In the genomic region with DNA sequence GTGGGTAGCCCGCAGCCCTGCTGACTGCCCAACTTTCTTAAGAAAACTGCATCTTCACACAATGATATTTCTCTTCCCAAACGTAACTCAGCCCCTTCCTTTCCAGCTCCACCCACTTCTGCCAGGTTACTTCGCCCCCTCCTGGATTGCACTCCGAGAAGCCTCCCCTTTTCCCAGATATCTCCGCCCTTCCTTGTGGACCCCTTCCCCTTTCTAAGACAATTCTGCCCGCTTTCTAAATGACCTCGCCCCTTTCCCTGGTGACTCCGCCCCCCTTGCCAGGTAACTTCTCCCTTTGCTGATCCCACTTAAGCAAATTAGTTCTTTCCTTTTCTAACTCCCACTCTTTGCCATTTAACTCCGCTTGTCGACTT, we compare ENCODE assay signal across 8 cellular contexts. TPM values are rescaled to one million over a fixed set of nuclear protein-coding genes. Genes with fewer than 3 reads are reported as not detected.
DNase-seq lines count a peak whose midpoint lies in the region; ATAC-seq, FAIRE-seq and TF ChIP-seq lines count a peak whose summit lies in the region.

No MANE protein-coding gene starts in this region.

- H3K4me3 ChIP-seq in A549: peak overlapping the region; percentile 64
- peak overlapping the region; percentile 69 for H3K4me3 ChIP-seq in WI38 (ENCODE audit: low read depth, low read length)
- peak overlapping the region; percentile 81 for H3K4me3 ChIP-seq in iPS-11a (ENCODE audit: low read depth, low read length)

- CTCF ChIA-PET in A549 (lab: Yijun Ruan, JAX): interaction anchor here (1.0 to 5.0 kb wide), 14 partner anchors 10 to 322 kb away, joined by 3 to 46 read pairs (median 4); a partner anchor contains a TSS

- H3K4me3 Mint-ChIP-seq in stimulated activated effector memory CD8-positive, alpha-beta T cell treated with anti-CD3 and anti-CD28 coated beads, Interleukin-12 subunit alpha, Interleukin-12 subunit beta, amount 100 ng/mL, for 72 hours: peak overlapping the region; percentile 85

- peaks cover 12% of the 10 kb centered on the region for H3K36me3 Mint-ChIP-seq in stimulated activated effector memory CD8-positive, alpha-beta T cell treated with anti-CD3 and anti-CD28 coated beads, Interleukin-12 subunit alpha, Interleukin-12 subunit beta, amount 100 ng/mL, for 72 hours

- no peak for TF ChIP-seq EP300 in A549 (IDR thresholded peaks at IDR 0.05)

- POLR2A ChIA-PET in A549 (lab: Yijun Ruan, JAX): interaction anchor here (0.5 to 2.7 kb wide), 32 partner anchors 11 to 850 kb away, joined by 3 to 59 read pairs (median 4); a partner anchor contains a TSS

- peak overlapping the region; percentile 92 for H3K4me2 ChIP-seq in A549

- under 1% methylated on average over 10 of the region's 10 CpGs for WGBS in A549 (ENCODE audit: missing lambda C conversion rate)

- peak overlapping the region; percentile 30 for H3K27ac Mint-ChIP-seq in stimulated activated effector memory CD8-positive, alpha-beta T cell treated with anti-CD3 and anti-CD28 coated beads, Interleukin-12 subunit alpha, Interleukin-12 subunit beta, amount 100 ng/mL, for 72 hours

- TF ChIP-seq POLR2A in A549 (IDR thresholded peaks at IDR 0.05; ENCODE audit: low read length): no peak

- no peaks in the 10 kb centered on the region for H3K9me3 ChIP-seq in A549

- ATAC-seq in A549: peak; percentile 32 to 41
- ATAC-seq in GM19023 (IDR thresholded peaks at IDR 0.05; ENCODE audit: unreplicated experiment): peak; percentile 1
- peak; percentile 3 for ATAC-seq in stimulated activated effector memory CD8-positive, alpha-beta T cell treated with anti-CD3 and anti-CD28 coated beads, Interleukin-12 subunit alpha, Interleukin-12 subunit beta, amount 100 ng/mL, for 72 hours
- no peak for ATAC-seq in HG03442 (IDR thresholded peaks at IDR 0.05; ENCODE audit: unreplicated experiment)

- TF ChIP-seq CTCF in A549 (IDR thresholded peaks at IDR 0.05) (no peak), WI38 (IDR thresholded peaks at IDR 0.05; ENCODE audit: low read depth, low read length) (no peak)

- H3K9me3 Mint-ChIP-seq in stimulated activated effector memory CD8-positive, alpha-beta T cell treated with anti-CD3 and anti-CD28 coated beads, Interleukin-12 subunit alpha, Interleukin-12 subunit beta, amount 100 ng/mL, for 72 hours: no peaks in the 10 kb centered on the region

- DNase-seq in A549 (ENCODE audit: low read depth in 1 of 2, low spot score in 1 of 2): peak in 1 of 2 experiments; percentile 55
- no peak for DNase-seq in stimulated activated effector memory CD8-positive, alpha-beta T cell treated with anti-CD3 and anti-CD28 coated beads, Interleukin-12 subunit alpha, Interleukin-12 subunit beta, amount 100 ng/mL, for 72 hours (ENCODE audit: low spot score in 2 of 2)
- DNase-seq in NCI-H774 (lab: John Stamatoyannopoulos, UW): no peak
- no peak for DNase-seq in posterior cingulate gyrus

- intact Hi-C loops in posterior cingulate gyrus (cut with DNase I): loop anchor here (2.0 kb wide), 2 partner anchors 28 to 56 kb away; a partner anchor contains a TSS

- FAIRE-seq in A549 (lab: Jason Lieb, UNC): no peak

- H3K27ac ChIP-seq in A549: peak overlapping the region; percentile 84 to 90

- no peak for TF ChIP-seq RAD21 in A549 (conservative IDR thresholded peaks at IDR 0.05 in 1 of 2, IDR thresholded peaks at IDR 0.05 in 1 of 2)

- peaks cover 31% of the 10 kb centered on the region for H3K4me1 Mint-ChIP-seq in stimulated activated effector memory CD8-positive, alpha-beta T cell treated with anti-CD3 and anti-CD28 coated beads, Interleukin-12 subunit alpha, Interleukin-12 subunit beta, amount 100 ng/mL, for 72 hours

- H3K4me1 ChIP-seq in A549: peaks cover 32% of the 10 kb centered on the region

TF ChIP-seq in A549, 52 proteins besides CTCF, POLR2A, EP300 and RAD21:
- TF ChIP-seq TFCP2L1 (CRISPR knock-in tag; IDR thresholded peaks at IDR 0.05): 0 out of 2 replicates have a peak, but pooled peaks have one; percentile 24
- TF ChIP-seq, protein P1, sequence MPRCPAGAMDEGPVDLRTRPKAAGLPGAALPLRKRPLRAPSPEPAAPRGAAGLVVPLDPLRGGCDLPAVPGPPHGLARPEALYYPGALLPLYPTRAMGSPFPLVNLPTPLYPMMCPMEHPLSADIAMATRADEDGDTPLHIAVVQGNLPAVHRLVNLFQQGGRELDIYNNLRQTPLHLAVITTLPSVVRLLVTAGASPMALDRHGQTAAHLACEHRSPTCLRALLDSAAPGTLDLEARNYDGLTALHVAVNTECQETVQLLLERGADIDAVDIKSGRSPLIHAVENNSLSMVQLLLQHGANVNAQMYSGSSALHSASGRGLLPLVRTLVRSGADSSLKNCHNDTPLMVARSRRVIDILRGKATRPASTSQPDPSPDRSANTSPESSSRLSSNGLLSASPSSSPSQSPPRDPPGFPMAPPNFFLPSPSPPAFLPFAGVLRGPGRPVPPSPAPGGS (IDR thresholded peaks at IDR 0.05): no peak; the same call in 2 of the 3 replicates
- TF ChIP-seq FOSB (CRISPR knock-in tag; IDR thresholded peaks at IDR 0.05): no peak

RNA-seq across cellular contexts. Expression of a gene that starts 2.6 kb away (rescaled TPM):
- polyA plus RNA-seq in A549 (2011; rRNA removed) (8.6 and 9.2 TPM in 2 replicates), A549 (2017; fragmentation: RNase III; extraction: RNeasy Plus Mini Kit Qiagen cat#74134 plus additional on column Dnase treatment) (5.7 to 6.8 TPM (median 6.7 TPM) in 3 replicates)
- polyA plus RNA-seq in A549 (2012; cell fraction: cytosol; rRNA removed): 7.0 and 9.4 TPM in 2 replicates
- 11.1 and 11.7 TPM in 2 replicates for polyA plus RNA-seq in A549 (2012; cell fraction: nucleus; rRNA removed)
- polyA minus RNA-seq in A549 (2011; rRNA and poly(A)+ RNA removed): 1.1 and 2.0 TPM in 2 replicates

RNA-seq across cellular contexts. Expression of a gene that starts 26.9 kb away (rescaled TPM):
- polyA plus RNA-seq in A549 (2011; rRNA removed) (112 and 149 TPM in 2 replicates), A549 (2017; fragmentation: RNase III; extraction: RNeasy Plus Mini Kit Qiagen cat#74134 plus additional on column Dnase treatment) (262 to 270 TPM (median 267 TPM) in 3 replicates)
- 383 and 541 TPM in 2 replicates for polyA plus RNA-seq in A549 (2012; cell fraction: cytosol; rRNA removed)
- polyA plus RNA-seq in A549 (2012; cell fraction: nucleus; rRNA removed): 250 and 291 TPM in 2 replicates
- polyA minus RNA-seq in A549 (2011; rRNA and poly(A)+ RNA removed): 78.4 and 147 TPM in 2 replicates

RNA-seq across cellular contexts. Expression of a gene that starts 27.9 kb away (rescaled TPM):
- polyA plus RNA-seq in A549 (2011; rRNA removed) (0.04 and 0.08 TPM in 2 replicates), A549 (2017; fragmentation: RNase III; extraction: RNeasy Plus Mini Kit Qiagen cat#74134 plus additional on column Dnase treatment) (0.05 to 0.06 TPM in 2 of 3 replicates, not detected in the other)
- 0.01 and 0.03 TPM in 2 replicates for polyA plus RNA-seq in A549 (2012; cell fraction: cytosol; rRNA removed)
- 0.05 TPM in 1 of 2 replicates, not detected in the other for polyA plus RNA-seq in A549 (2012; cell fraction: nucleus; rRNA removed)
- not detected in 2 replicates for polyA minus RNA-seq in A549 (2011; rRNA and poly(A)+ RNA removed)

RNA-seq across cellular contexts. Expression of a gene that starts 29.5 kb away (rescaled TPM):
- polyA plus RNA-seq in A549 (2011; rRNA removed) (1.1 and 1.7 TPM in 2 replicates), A549 (2017; fragmentation: RNase III; extraction: RNeasy Plus Mini Kit Qiagen cat#74134 plus additional on column Dnase treatment) (1.7 to 3.0 TPM (median 2.8 TPM) in 3 replicates)
- polyA plus RNA-seq in A549 (2012; cell fraction: cytosol; rRNA removed): 0.75 and 0.91 TPM in 2 replicates
- polyA plus RNA-seq in A549 (2012; cell fraction: nucleus; rRNA removed): 0.36 and 0.48 TPM in 2 replicates
- not detected in 2 replicates for polyA minus RNA-seq in A549 (2011; rRNA and poly(A)+ RNA removed)

RNA-seq across cellular contexts. Expression of a gene that starts 33.2 kb away (rescaled TPM):
- polyA plus RNA-seq in A549 (2011; rRNA removed) (not detected in 2 replicates), A549 (2017; fragmentation: RNase III; extraction: RNeasy Plus Mini Kit Qiagen cat#74134 plus additional on column Dnase treatment) (not detected in 3 replicates)
- not detected in 2 replicates for polyA plus RNA-seq in A549 (2012; cell fraction: cytosol; rRNA removed)
- not detected in 2 replicates for polyA plus RNA-seq in A549 (2012; cell fraction: nucleus; rRNA removed)
- polyA minus RNA-seq in A549 (2011; rRNA and poly(A)+ RNA removed): not detected in 2 replicates
